Comparison of ENCODE assay signal across 8 cellular contexts in the genomic region with DNA sequence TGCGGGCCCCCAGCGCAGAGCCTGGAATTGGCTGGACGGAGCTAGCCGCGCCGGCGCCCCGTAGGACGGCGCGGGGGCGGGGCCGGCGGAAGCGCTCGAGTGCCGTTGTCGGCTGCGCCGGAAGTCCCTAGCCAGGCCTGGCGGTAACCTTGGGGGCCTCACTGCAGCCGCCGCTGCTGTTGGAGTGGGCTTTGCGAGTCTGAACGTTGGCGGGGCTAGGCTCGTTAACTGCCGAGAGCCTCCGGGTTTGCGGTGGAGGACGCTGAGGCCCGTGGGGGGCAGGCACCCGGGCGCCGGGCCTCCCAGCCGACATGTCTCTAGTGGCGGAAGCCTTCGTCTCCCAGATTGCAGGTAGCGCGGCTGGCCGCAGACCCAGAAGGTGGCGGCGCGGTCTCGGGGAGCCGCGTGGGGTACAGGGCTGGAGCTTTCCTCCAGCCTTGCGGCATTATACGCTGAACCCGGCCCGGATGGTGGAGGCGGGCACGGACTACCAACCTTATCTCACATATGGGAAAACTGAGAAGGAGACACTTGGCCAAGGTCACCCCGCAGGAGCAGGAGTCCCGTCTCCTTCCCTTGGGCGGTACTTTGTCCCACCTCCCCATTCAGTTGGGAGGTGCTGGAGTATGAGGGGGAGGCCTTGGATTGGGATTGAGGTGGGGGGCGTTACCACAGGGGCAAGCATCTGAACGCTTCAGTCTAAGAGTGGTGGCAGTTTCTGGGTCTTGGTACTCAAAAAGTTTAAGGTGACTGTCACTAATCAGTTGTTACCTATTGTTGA. TPM values are rescaled to one million over a fixed set of nuclear protein-coding genes. Genes with fewer than 3 reads are reported as not detected.
DNase-seq lines count a peak whose midpoint lies in the region; ATAC-seq lines count a peak whose summit lies in the region.

A gene (plus strand): TSS at position 124 of the 781 bp plus-strand sequence. CDS start 188 bp downstream, at position 312.

- peak within 1 kb of the TSS; percentile 85 for H3K4me3 ChIP-seq in right cardiac atrium (ENCODE audit: low read length)

- WGBS in right cardiac atrium: under 1% methylated on average over 58 of the region's 58 CpGs

- ATAC-seq in GM18498 (IDR thresholded peaks at IDR 0.05; ENCODE audit: unreplicated experiment) (peak; percentile 98), HG02870 (IDR thresholded peaks at IDR 0.05; ENCODE audit: unreplicated experiment) (peak; percentile 92), right cardiac atrium (peak; percentile 99 to 100)

- intact Hi-C loops in right cardiac atrium (cut with DNase I): no loop called here

- H3K27me3 ChIP-seq in right cardiac atrium (ENCODE audit: control insufficient read depth, insufficient read depth): no peaks in the 10 kb centered on the region

- no peaks in the 10 kb centered on the region for H3K9me3 ChIP-seq in right cardiac atrium (ENCODE audit: control insufficient read depth, low read length)

- no peaks in the 10 kb centered on the region for H3K4me1 ChIP-seq in right cardiac atrium (ENCODE audit: control insufficient read depth, insufficient read depth, low read length)

- H3K27ac ChIP-seq in angular gyrus (ENCODE audit: low read depth, low read length) (peak within 1 kb of the TSS; percentile 74), right cardiac atrium (ENCODE audit: low read length) (peak within 1 kb of the TSS; percentile 59)

- DNase-seq in NCI-H146 treated with DMSO at 0.1 percent for 48 hours (lab: John Stamatoyannopoulos, UW; ENCODE audit: unreplicated experiment) (peak; percentile 35), T-helper 2 cell (peak; percentile 36 to 85 (median 53)), right cardiac atrium (peak; percentile 79 to 92 (median 90)), renal cortical epithelial cell (ENCODE audit: low read depth) (peak; percentile 36), cortex of kidney (lab: John Stamatoyannopoulos, UW) (no peak)

RNA-seq across cellular contexts. Expression of the gene that starts here (rescaled TPM):
- total RNA-seq in right cardiac atrium: 10 to 100 TPM; 34.7 to 51.7 (median 43.2) TPM
- 83.3 TPM for polyA plus RNA-seq in right cardiac atrium
- 35.3 and 40.7 TPM in 2 replicates for total RNA-seq in renal cortical epithelial cell
